Comparison of ENCODE assay signal across 27 cellular contexts in genomic region chr4:174563399-174563798, GRCh38.
"Had no signal": no experiment of that assay in that cellular context is flagged by ENCODE, and none has a peak within 500 bp of the region (broad histone marks: within the 10 kb centered on the region; RNA-seq: fewer than 3 reads in every experiment).

No MANE protein-coding gene starts in this region.

- H3K9me3 Mint-ChIP-seq: activated CD4-positive, alpha-beta memory T cell treated with anti-CD3 and anti-CD28 coated beads for 36 hours; activated CD4-positive, alpha-beta T cell treated with anti-CD3 and anti-CD28 coated beads, Interleukin-2, amount 10 ng/mL, durations not matched to agents 7 days and 5 days; activated T-cell treated with anti-CD3 and anti-CD28 coated beads, Interleukin-2, amount 50 U/mL, for 4 hours; T-cell had no signal

- H3K27ac Mint-ChIP-seq: activated CD4-positive, alpha-beta memory T cell treated with anti-CD3 and anti-CD28 coated beads for 36 hours; activated CD4-positive, alpha-beta T cell treated with anti-CD3 and anti-CD28 coated beads, Interleukin-2, amount 10 ng/mL, durations not matched to agents 7 days and 5 days; activated naive CD4-positive, alpha-beta T cell treated with anti-CD3 and anti-CD28 coated beads for 36 hours; activated naive CD8-positive, alpha-beta T cell; brain; T-cell had no signal

- H3K36me3 Mint-ChIP-seq: activated CD4-positive, alpha-beta memory T cell treated with anti-CD3 and anti-CD28 coated beads for 36 hours; activated naive CD8-positive, alpha-beta T cell; brain; T-cell had no signal

- DNase-seq: activated CD4-positive, alpha-beta memory T cell treated with anti-CD3 and anti-CD28 coated beads for 36 hours; activated CD4-positive, alpha-beta T cell treated with anti-CD3 and anti-CD28 coated beads, Interleukin-2, amount 10 ng/mL, durations not matched to agents 7 days and 5 days; activated CD4-positive, CD25-positive, alpha-beta regulatory T cell; activated CD8-positive, alpha-beta memory T cell treated with anti-CD3 and anti-CD28 coated beads for 24 hours; activated gamma-delta T cell; activated naive CD4-positive, alpha-beta T cell treated with anti-CD3 and anti-CD28 coated beads for 36 hours; activated T-cell treated with anti-CD3 and anti-CD28 coated beads, Interleukin-2, amount 50 U/mL, for 4 hours; amygdala; MV-4-11; NCI-H1092 treated with DMSO at 0.1 percent for 48 hours; NCI-H1436 treated with DMSO at 0.1 percent for 48 hours; NCI-H187; NCI-H2081; NCI-H2171; NCI-H2227 treated with DMSO at 0.1 percent for 48 hours; NCI-H774; NK-92 treated with Interleukin-12 subunit alpha and Interleukin-12 subunit beta, amount 100 ng/mL, for 24 hours; OCI-M1; RPMI8226; T-cell; T-helper 2 cell; T1000 had no signal

- H3K27me3 Mint-ChIP-seq: activated CD4-positive, alpha-beta memory T cell treated with anti-CD3 and anti-CD28 coated beads for 36 hours; activated CD4-positive, alpha-beta T cell treated with anti-CD3 and anti-CD28 coated beads, Interleukin-2, amount 10 ng/mL, durations not matched to agents 7 days and 5 days; brain; central memory CD8-positive, alpha-beta T cell had no signal

- ATAC-seq: activated T-cell treated with anti-CD3 and anti-CD28 coated beads, Interleukin-2, amount 50 U/mL, for 4 hours; Panc1; Right ventricle myocardium inferior; T-cell had no signal

- H3K4me1 Mint-ChIP-seq: activated CD4-positive, alpha-beta T cell treated with anti-CD3 and anti-CD28 coated beads, Interleukin-2, amount 10 ng/mL, durations not matched to agents 7 days and 5 days; brain; central memory CD8-positive, alpha-beta T cell had no signal

- H3K4me3 Mint-ChIP-seq: activated CD4-positive, alpha-beta memory T cell treated with anti-CD3 and anti-CD28 coated beads for 36 hours; activated CD4-positive, alpha-beta T cell treated with anti-CD3 and anti-CD28 coated beads, Interleukin-2, amount 10 ng/mL, durations not matched to agents 7 days and 5 days; activated naive CD4-positive, alpha-beta T cell treated with anti-CD3 and anti-CD28 coated beads for 36 hours; activated naive CD8-positive, alpha-beta T cell; activated T-cell treated with anti-CD3 and anti-CD28 coated beads, Interleukin-2, amount 50 U/mL, for 4 hours; brain; central memory CD8-positive, alpha-beta T cell; T-cell had no signal
